8 cellular contexts compared by ENCODE assay signal in the genomic region with DNA sequence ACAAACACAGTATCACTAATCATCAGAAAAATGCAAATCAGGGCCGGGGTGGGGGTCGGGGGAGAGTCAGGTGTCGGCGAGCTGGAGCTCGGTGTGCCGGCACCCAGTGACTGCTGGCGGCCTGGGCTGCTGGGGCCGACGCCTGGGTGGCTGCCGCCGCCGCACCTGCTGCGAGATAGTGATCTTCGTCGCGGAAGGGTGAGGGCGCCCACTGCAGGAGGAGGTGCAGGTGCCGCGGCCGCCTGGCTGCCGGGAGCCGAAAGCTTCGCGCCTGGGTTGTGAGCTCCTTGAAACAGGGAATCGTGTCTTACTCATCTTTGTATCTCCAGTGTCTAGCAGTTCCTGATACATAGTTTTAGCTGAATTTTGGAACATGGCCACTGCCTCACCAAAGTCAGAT.
DNase-seq lines count a peak whose midpoint lies in the region; ATAC-seq, FAIRE-seq and TF ChIP-seq lines count a peak whose summit lies in the region.

No MANE protein-coding gene starts in this region.

- H3K27ac ChIP-seq in small intestine (ENCODE audit: low read depth in 1 of 2, low read length in 1 of 2) = no peak overlapping the region

- H3K4me3 ChIP-seq in epithelial cell of proximal tubule (ENCODE audit: low read depth, low read length) (peak overlapping the region; percentile 39), small intestine (ENCODE audit: low read depth in 1 of 2, low read length in 2 of 2) (no peak overlapping the region)

- H3K9me3 ChIP-seq in small intestine (ENCODE audit: control insufficient read depth, low read depth) = no peaks in the 10 kb centered on the region

- peak; percentile 68 for TF ChIP-seq CTCF in epithelial cell of proximal tubule (conservative IDR thresholded peaks at IDR 0.05; ENCODE audit: low read depth, low read length)

- peaks cover 0 to 7% of the 10 kb centered on the region in 2 donors for H3K27me3 ChIP-seq in small intestine (ENCODE audit: control insufficient read depth in 2 of 2, insufficient read depth in 2 of 2, low read length in 2 of 2)

- POLR2A ChIA-PET in activated CD4-positive, alpha-beta T cell treated with anti-CD3 and anti-CD28 coated beads for 36 hours (lab: Charles Lee) = no interaction called here

- H3K4me1 ChIP-seq in small intestine (ENCODE audit: control insufficient read depth in 2 of 2, insufficient read depth in 1 of 2, low read depth in 1 of 2, low read length in 1 of 2) = no peaks in the 10 kb centered on the region

- peaks cover 16% of the 10 kb centered on the region for H3K27me3 Mint-ChIP-seq in activated CD4-positive, alpha-beta T cell treated with anti-CD3 and anti-CD28 coated beads for 36 hours

- ATAC-seq in GM21360 (IDR thresholded peaks at IDR 0.05; ENCODE audit: unreplicated experiment) (peak; percentile 99), HG03460 (IDR thresholded peaks at IDR 0.05; ENCODE audit: unreplicated experiment) (peak; percentile 97)
- ATAC-seq in activated CD4-positive, alpha-beta T cell treated with anti-CD3 and anti-CD28 coated beads for 36 hours = peak; percentile 88

- no peaks in the 10 kb centered on the region for H3K36me3 ChIP-seq in small intestine (ENCODE audit: control insufficient read depth in 2 of 2, insufficient read depth in 2 of 2, low read length in 2 of 2)

- no peaks in the 10 kb centered on the region for H3K9me3 Mint-ChIP-seq in activated CD4-positive, alpha-beta T cell treated with anti-CD3 and anti-CD28 coated beads for 36 hours (ENCODE audit: low read depth)

- no peak for FAIRE-seq in small intestine (lab: Jason Lieb, UNC)

- H3K4me3 Mint-ChIP-seq in activated CD4-positive, alpha-beta T cell treated with anti-CD3 and anti-CD28 coated beads for 36 hours = no peak overlapping the region

- H3K36me3 Mint-ChIP-seq in activated CD4-positive, alpha-beta T cell treated with anti-CD3 and anti-CD28 coated beads for 36 hours (ENCODE audit: low read depth) = no peaks in the 10 kb centered on the region

- no peak overlapping the region for H3K27ac Mint-ChIP-seq in activated CD4-positive, alpha-beta T cell treated with anti-CD3 and anti-CD28 coated beads for 36 hours

- intact Hi-C loops in activated CD4-positive, alpha-beta T cell treated with anti-CD3 and anti-CD28 coated beads for 36 hours (cut with DNase I, micrococcal nuclease) = loop anchor here (1.0 to 5.0 kb wide), 4 partner anchors 55 to 618 kb away; no protein-coding TSS in a partner anchor

- CTCF ChIA-PET in activated CD4-positive, alpha-beta T cell treated with anti-CD3 and anti-CD28 coated beads for 36 hours (lab: Charles Lee) = interaction anchor here (0.6 to 2.9 kb wide), 9 partner anchors 9 to 499 kb away, joined by 3 to 16 read pairs (median 6); a partner anchor contains a TSS

- DNase-seq in EL (peak; percentile 30), epithelial cell of proximal tubule (ENCODE audit: low read depth) (no peak), small intestine (peak; percentile 55), NCI-H345 treated with DMSO at 0.1 percent for 48 hours (lab: John Stamatoyannopoulos, UW; ENCODE audit: unreplicated experiment) (no peak), NOMO-1 treated with dmso at 0.1 percent for 144 hours (lab: John Stamatoyannopoulos, UW; ENCODE audit: unreplicated experiment) (no peak)
- DNase-seq in activated CD4-positive, alpha-beta T cell treated with anti-CD3 and anti-CD28 coated beads for 36 hours = peak; percentile 79

- WGBS in small intestine, 3 donors = 2 to 8% (median 4%) methylated on average over 22 to 25 of the region's 25 CpGs

- H3K4me1 Mint-ChIP-seq in activated CD4-positive, alpha-beta T cell treated with anti-CD3 and anti-CD28 coated beads for 36 hours = peaks cover 3% of the 10 kb centered on the region

Comparison
In these comparisons a context has a peak if more than half of its experiments do, and no peak if none do; other contexts are left out.
1. DNase-seq: peak in EL (single experiment), activated CD4-positive, alpha-beta T cell treated with anti-CD3 and anti-CD28 coated beads for 36 hours (single experiment) and small intestine (single experiment); none in epithelial cell of proximal tubule (single experiment), NCI-H345 treated with DMSO at 0.1 percent for 48 hours (single experiment) and NOMO-1 treated with dmso at 0.1 percent for 144 hours (single experiment).
2. Peak in every context shown above with its lines, with median percentiles within 50 percentile points of each other: ATAC-seq.